ENCODE assay signal across 8 cellular contexts in genomic region chr22:46432164-46433068, GRCh38.
DNase-seq lines count a peak whose midpoint lies in the region; ATAC-seq, FAIRE-seq and TF ChIP-seq lines count a peak whose summit lies in the region.

No MANE protein-coding gene starts in this region.

- H3K9me3 ChIP-seq in T-helper 17 cell (ENCODE audit: control insufficient read depth, low read length, poor library complexity, severe bottlenecking), result no peaks in the 10 kb centered on the region
- no peaks in the 10 kb centered on the region for H3K9me3 ChIP-seq in spleen
- no peaks in the 10 kb centered on the region for H3K9me3 ChIP-seq in GM23248 (ENCODE audit: low read depth)

- H3K9ac ChIP-seq in GM23248, result no peak overlapping the region

- no peak overlapping the region for H2AFZ ChIP-seq in GM23248

- H3K36me3 Mint-ChIP-seq in T-helper 17 cell (ENCODE audit: low read depth), result no peaks in the 10 kb centered on the region

- no peaks in the 10 kb centered on the region for H3K9me2 ChIP-seq in GM23248 (ENCODE audit: insufficient read depth)

- TF ChIP-seq POLR2A in GM12891 (IDR thresholded peaks at IDR 0.05; ENCODE audit: low read depth, low read length) (peak; percentile 48; the same call in 1 of the 2 replicates), spleen (IDR thresholded peaks at IDR 0.05) (no peak)

- TF ChIP-seq CTCF in spleen (IDR thresholded peaks at IDR 0.05 in 8 of 11, conservative IDR thresholded peaks at IDR 0.05 in 3 of 11), result no peak

- no peaks in the 10 kb centered on the region for H3F3A ChIP-seq in GM23248 (ENCODE audit: insufficient read depth)

- intact Hi-C loops in spleen (cut with DNase I; ENCODE audit: low total_unique reads), result no loop called here

- no peaks in the 10 kb centered on the region for H3K27me3 Mint-ChIP-seq in T-helper 17 cell

- H4K20me1 ChIP-seq in GM23248 (ENCODE audit: insufficient read depth), result no peaks in the 10 kb centered on the region

- H3K4me2 ChIP-seq in GM23248 (ENCODE audit: unreplicated experiment), result no peak overlapping the region

- H3K36me3 ChIP-seq in spleen, result no peaks in the 10 kb centered on the region
- H3K36me3 ChIP-seq in GM23248 (ENCODE audit: low read depth), result no peaks in the 10 kb centered on the region

- H3K4me1 ChIP-seq in spleen (peaks cover 0 to 26% (median 14%) of the 10 kb centered on the region in 6 donors), GM23248 (ENCODE audit: insufficient read depth) (no peaks in the 10 kb centered on the region)

- in situ Hi-C loops in GM23248 (cut with MboI), result loop anchor here (10.0 kb wide), 1 partner anchor 62 kb away; no protein-coding TSS in a partner anchor

- peak overlapping the region; percentile 14 to 82 (median 69) for H3K27ac ChIP-seq in spleen
- H3K27ac ChIP-seq in GM23248, result no peak overlapping the region

- H3K4me3 ChIP-seq in spleen (peak overlapping the region; percentile 25 to 69 (median 38)), GM23248 (no peak overlapping the region)

- H3K27ac Mint-ChIP-seq in T-helper 17 cell, result peak overlapping the region; percentile 94

- peak; percentile 77 for ATAC-seq in T-helper 17 cell
- no peak for ATAC-seq in GM19023 (IDR thresholded peaks at IDR 0.05; ENCODE audit: unreplicated experiment)
- ATAC-seq in HG03045 (IDR thresholded peaks at IDR 0.05; ENCODE audit: unreplicated experiment), result no peak

- H3K4me3 Mint-ChIP-seq in T-helper 17 cell, result peak overlapping the region; percentile 86

- H3K4me1 Mint-ChIP-seq in T-helper 17 cell, result no peaks in the 10 kb centered on the region

- H3K27me3 ChIP-seq in spleen (replicated peaks in 1 of 7) (peaks cover 0 to 5% (median 0%) of the 10 kb centered on the region in 7 donors), GM23248 (replicated peaks; ENCODE audit: insufficient read depth) (peaks cover 18% of the 10 kb centered on the region)

- no peaks in the 10 kb centered on the region for H3K79me2 ChIP-seq in GM23248 (ENCODE audit: insufficient read depth)

- FAIRE-seq in GM12891 (lab: Jason Lieb, UNC), result peak; percentile 85

- DNase-seq in GM12891 (ENCODE audit: insufficient read length, low spot score) (peak; percentile 46), T-helper 17 cell (no peak), spleen (no peak), NCI-H2196 (lab: John Stamatoyannopoulos, UW; ENCODE audit: unreplicated experiment) (no peak), GM23248 (no peak)
- DNase-seq in effector CD8-positive, alpha-beta T cell (lab: John Stamatoyannopoulos, UW), result peak; percentile 5

- 57 to 66% (median 61%) methylated on average over 25 of the region's 25 CpGs for WGBS in spleen, 5 donors
- WGBS in GM23248 (ENCODE audit: low coverage in 1 of 2, low lambda C conversion rate in 2 of 2, missing lambda C conversion rate in 2 of 2), 2 experiments, result 69 to 70% methylated on average over 23 to 25 of the region's 25 CpGs

TF ChIP-seq in GM12891, 5 proteins besides CTCF, POLR2A, EP300 and RAD21:
- TF ChIP-seq SPI1 (IDR thresholded peaks at IDR 0.05; ENCODE audit: low read depth, low read length) (no peak), TAF1 (IDR thresholded peaks at IDR 0.05; ENCODE audit: low read depth, low read length) (0 out of 2 replicates have a peak, but pooled peaks have one; percentile 13)
TF ChIP-seq in GM12891: peak in this region for 1.

Comparison
In these comparisons a context has a peak if more than half of its experiments do, and no peak if none do; other contexts are left out.
1. DNase-seq: peak in GM12891 (single experiment) and effector CD8-positive, alpha-beta T cell (single experiment); none in T-helper 17 cell (0 of 3), spleen (single experiment), NCI-H2196 (single experiment) and GM23248 (single experiment).